ENCODE assay signal across 1 cellular context in the genomic region with DNA sequence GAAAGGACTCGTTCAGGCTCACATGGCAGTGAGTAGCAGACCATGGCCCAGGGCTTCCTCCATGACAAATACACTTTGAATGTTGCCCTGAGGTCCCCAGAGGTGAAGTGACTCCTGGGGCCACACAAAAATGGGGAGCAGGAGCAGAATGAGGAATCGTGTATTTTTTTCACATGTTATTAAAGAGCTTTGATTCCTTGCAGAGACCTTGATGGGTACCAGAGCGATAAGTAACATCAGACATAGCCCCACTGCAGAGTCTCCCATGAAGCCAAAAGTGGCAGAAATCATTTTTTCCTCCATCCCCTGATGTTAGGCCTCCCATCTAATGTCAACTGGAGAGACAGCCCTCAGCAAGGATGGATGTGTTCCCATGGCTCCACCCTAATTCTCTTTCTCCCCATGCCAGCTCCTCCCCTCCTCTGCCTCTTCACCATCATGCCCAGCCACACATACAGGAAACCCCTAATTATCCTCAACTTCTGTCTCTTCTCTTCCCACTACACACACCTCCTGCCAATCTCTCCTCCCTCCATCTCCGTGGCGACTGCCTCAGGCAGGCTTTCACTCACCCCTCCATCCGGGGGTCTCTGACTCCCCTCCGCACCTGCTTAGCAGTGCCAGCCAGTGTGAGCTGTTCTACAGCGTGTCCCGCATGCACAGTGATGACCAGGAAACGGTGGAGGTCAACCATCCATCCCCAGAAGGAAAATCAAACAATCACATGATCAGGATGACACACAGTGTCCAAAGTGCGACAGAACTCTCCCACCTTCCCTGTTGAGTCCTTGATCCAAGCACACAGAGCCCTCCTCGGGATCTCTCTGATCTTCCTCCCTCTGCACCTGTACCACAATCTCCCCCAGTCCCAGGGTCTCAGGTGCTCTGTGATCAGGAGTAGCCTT.
TF ChIP-seq lines count a peak whose summit lies in the region.

No MANE protein-coding gene starts in this region.

TF ChIP-seq in HepG2, 621 proteins besides CTCF, POLR2A, EP300 and RAD21 (continued from another document):
- TF ChIP-seq, protein P1, sequence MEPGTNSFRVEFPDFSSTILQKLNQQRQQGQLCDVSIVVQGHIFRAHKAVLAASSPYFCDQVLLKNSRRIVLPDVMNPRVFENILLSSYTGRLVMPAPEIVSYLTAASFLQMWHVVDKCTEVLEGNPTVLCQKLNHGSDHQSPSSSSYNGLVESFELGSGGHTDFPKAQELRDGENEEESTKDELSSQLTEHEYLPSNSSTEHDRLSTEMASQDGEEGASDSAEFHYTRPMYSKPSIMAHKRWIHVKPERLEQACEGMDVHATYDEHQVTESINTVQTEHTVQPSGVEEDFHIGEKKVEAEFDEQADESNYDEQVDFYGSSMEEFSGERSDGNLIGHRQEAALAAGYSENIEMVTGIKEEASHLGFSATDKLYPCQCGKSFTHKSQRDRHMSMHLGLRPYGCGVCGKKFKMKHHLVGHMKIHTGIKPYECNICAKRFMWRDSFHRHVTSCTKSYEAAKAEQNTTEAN (CRISPR knock-in tag; conservative IDR thresholded peaks at IDR 0.05): peak; percentile 71; the same call in 1 of the 2 replicates
- TF ChIP-seq ZNF136 (CRISPR knock-in tag; IDR thresholded peaks at IDR 0.05; ENCODE audit: low read depth): no peak
- TF ChIP-seq ZNF615 (CRISPR knock-in tag; IDR thresholded peaks at IDR 0.05; ENCODE audit: borderline replicate concordance): no peak
- TF ChIP-seq ZBTB3 (CRISPR knock-in tag; IDR thresholded peaks at IDR 0.05; ENCODE audit: borderline replicate concordance, low read depth): no peak
- TF ChIP-seq ZNF883 (CRISPR knock-in tag; IDR thresholded peaks at IDR 0.05; ENCODE audit: not compliant biosample characterization): peak; percentile 55
- TF ChIP-seq, protein P2, sequence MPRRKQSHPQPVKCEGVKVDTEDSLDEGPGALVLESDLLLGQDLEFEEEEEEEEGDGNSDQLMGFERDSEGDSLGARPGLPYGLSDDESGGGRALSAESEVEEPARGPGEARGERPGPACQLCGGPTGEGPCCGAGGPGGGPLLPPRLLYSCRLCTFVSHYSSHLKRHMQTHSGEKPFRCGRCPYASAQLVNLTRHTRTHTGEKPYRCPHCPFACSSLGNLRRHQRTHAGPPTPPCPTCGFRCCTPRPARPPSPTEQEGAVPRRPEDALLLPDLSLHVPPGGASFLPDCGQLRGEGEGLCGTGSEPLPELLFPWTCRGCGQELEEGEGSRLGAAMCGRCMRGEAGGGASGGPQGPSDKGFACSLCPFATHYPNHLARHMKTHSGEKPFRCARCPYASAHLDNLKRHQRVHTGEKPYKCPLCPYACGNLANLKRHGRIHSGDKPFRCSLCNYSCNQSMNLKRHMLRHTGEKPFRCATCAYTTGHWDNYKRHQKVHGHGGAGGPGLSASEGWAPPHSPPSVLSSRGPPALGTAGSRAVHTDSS (CRISPR knock-in tag; conservative IDR thresholded peaks at IDR 0.05): no peak
- TF ChIP-seq SIX1 (CRISPR knock-in tag; IDR thresholded peaks at IDR 0.05; ENCODE audit: borderline replicate concordance): no peak
- no peak for TF ChIP-seq ZNF564 (CRISPR knock-in tag; IDR thresholded peaks at IDR 0.05)
- peak; percentile 57; the same call in 1 of the 2 replicates for TF ChIP-seq ZNF709 (CRISPR knock-in tag; IDR thresholded peaks at IDR 0.05)
- TF ChIP-seq, protein P3, sequence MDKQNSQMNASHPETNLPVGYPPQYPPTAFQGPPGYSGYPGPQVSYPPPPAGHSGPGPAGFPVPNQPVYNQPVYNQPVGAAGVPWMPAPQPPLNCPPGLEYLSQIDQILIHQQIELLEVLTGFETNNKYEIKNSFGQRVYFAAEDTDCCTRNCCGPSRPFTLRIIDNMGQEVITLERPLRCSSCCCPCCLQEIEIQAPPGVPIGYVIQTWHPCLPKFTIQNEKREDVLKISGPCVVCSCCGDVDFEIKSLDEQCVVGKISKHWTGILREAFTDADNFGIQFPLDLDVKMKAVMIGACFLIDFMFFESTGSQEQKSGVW (CRISPR knock-in tag; IDR thresholded peaks at IDR 0.05; ENCODE audit: borderline replicate concordance): no peak
- TF ChIP-seq, protein P4, sequence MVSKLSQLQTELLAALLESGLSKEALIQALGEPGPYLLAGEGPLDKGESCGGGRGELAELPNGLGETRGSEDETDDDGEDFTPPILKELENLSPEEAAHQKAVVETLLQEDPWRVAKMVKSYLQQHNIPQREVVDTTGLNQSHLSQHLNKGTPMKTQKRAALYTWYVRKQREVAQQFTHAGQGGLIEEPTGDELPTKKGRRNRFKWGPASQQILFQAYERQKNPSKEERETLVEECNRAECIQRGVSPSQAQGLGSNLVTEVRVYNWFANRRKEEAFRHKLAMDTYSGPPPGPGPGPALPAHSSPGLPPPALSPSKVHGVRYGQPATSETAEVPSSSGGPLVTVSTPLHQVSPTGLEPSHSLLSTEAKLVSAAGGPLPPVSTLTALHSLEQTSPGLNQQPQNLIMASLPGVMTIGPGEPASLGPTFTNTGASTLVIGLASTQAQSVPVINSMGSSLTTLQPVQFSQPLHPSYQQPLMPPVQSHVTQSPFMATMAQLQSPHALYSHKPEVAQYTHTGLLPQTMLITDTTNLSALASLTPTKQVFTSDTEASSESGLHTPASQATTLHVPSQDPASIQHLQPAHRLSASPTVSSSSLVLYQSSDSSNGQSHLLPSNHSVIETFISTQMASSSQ (IDR thresholded peaks at IDR 0.05; ENCODE audit: low read depth): no peak
- TF ChIP-seq, protein P4 (CRISPR knock-in tag; IDR thresholded peaks at IDR 0.05; ENCODE audit: borderline replicate concordance): peak; percentile 68; the same call in 1 of the 2 replicates
- peak; percentile 55; the same call in 1 of the 2 replicates for TF ChIP-seq JUND (CRISPR knock-in tag; IDR thresholded peaks at IDR 0.05)
- TF ChIP-seq ZSCAN22 (CRISPR knock-in tag; IDR thresholded peaks at IDR 0.05): no peak
- TF ChIP-seq ZSCAN21 (CRISPR knock-in tag; IDR thresholded peaks at IDR 0.05; ENCODE audit: borderline replicate concordance): no peak; the same call in 1 of the 2 replicates
- TF ChIP-seq TP53 (CRISPR knock-in tag; conservative IDR thresholded peaks at IDR 0.05): no peak
- no peak for TF ChIP-seq ZNF382 (CRISPR knock-in tag; IDR thresholded peaks at IDR 0.05; ENCODE audit: borderline replicate concordance)
- TF ChIP-seq, protein P5, sequence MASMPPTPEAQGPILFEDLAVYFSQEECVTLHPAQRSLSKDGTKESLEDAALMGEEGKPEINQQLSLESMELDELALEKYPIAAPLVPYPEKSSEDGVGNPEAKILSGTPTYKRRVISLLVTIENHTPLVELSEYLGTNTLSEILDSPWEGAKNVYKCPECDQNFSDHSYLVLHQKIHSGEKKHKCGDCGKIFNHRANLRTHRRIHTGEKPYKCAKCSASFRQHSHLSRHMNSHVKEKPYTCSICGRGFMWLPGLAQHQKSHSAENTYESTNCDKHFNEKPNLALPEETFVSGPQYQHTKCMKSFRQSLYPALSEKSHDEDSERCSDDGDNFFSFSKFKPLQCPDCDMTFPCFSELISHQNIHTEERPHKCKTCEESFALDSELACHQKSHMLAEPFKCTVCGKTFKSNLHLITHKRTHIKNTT (CRISPR knock-in tag; IDR thresholded peaks at IDR 0.05): no peak
- no peak for TF ChIP-seq ZNF253 (CRISPR knock-in tag; IDR thresholded peaks at IDR 0.05; ENCODE audit: borderline replicate concordance)
- no peak for TF ChIP-seq SRSF4 (IDR thresholded peaks at IDR 0.05; ENCODE audit: low read depth, low read length, poor library complexity, severe bottlenecking)
- TF ChIP-seq ZNF724P (CRISPR knock-in tag; IDR thresholded peaks at IDR 0.05; ENCODE audit: borderline replicate concordance): 0 out of 2 replicates have a peak, but pooled peaks have one; percentile 59
- TF ChIP-seq ZNF468 (CRISPR knock-in tag; IDR thresholded peaks at IDR 0.05): 0 out of 2 replicates have a peak, but pooled peaks have one; percentile 41
- peak; percentile 87 for TF ChIP-seq ZNF335 (CRISPR knock-in tag; IDR thresholded peaks at IDR 0.05)
- TF ChIP-seq SAP130 (CRISPR knock-in tag; IDR thresholded peaks at IDR 0.05; ENCODE audit: low read depth): peak; percentile 93
- TF ChIP-seq, protein P6, sequence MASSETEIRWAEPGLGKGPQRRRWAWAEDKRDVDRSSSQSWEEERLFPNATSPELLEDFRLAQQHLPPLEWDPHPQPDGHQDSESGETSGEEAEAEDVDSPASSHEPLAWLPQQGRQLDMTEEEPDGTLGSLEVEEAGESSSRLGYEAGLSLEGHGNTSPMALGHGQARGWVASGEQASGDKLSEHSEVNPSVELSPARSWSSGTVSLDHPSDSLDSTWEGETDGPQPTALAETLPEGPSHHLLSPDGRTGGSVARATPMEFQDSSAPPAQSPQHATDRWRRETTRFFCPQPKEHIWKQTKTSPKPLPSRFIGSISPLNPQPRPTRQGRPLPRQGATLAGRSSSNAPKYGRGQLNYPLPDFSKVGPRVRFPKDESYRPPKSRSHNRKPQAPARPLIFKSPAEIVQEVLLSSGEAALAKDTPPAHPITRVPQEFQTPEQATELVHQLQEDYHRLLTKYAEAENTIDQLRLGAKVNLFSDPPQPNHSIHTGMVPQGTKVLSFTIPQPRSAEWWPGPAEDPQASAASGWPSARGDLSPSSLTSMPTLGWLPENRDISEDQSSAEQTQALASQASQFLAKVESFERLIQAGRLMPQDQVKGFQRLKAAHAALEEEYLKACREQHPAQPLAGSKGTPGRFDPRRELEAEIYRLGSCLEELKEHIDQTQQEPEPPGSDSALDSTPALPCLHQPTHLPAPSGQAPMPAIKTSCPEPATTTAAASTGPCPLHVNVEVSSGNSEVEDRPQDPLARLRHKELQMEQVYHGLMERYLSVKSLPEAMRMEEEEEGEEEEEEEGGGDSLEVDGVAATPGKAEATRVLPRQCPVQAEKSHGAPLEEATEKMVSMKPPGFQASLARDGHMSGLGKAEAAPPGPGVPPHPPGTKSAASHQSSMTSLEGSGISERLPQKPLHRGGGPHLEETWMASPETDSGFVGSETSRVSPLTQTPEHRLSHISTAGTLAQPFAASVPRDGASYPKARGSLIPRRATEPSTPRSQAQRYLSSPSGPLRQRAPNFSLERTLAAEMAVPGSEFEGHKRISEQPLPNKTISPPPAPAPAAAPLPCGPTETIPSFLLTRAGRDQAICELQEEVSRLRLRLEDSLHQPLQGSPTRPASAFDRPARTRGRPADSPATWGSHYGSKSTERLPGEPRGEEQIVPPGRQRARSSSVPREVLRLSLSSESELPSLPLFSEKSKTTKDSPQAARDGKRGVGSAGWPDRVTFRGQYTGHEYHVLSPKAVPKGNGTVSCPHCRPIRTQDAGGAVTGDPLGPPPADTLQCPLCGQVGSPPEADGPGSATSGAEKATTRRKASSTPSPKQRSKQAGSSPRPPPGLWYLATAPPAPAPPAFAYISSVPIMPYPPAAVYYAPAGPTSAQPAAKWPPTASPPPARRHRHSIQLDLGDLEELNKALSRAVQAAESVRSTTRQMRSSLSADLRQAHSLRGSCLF (CRISPR knock-in tag; IDR thresholded peaks at IDR 0.05; ENCODE audit: borderline replicate concordance): peak; percentile 80; the same call in 1 of the 2 replicates
- no peak for TF ChIP-seq ZNF383 (CRISPR knock-in tag; IDR thresholded peaks at IDR 0.05; ENCODE audit: borderline replicate concordance)
- no peak for TF ChIP-seq ZNF546 (CRISPR knock-in tag; conservative IDR thresholded peaks at IDR 0.05)
- no peak for TF ChIP-seq ZNF17 (CRISPR knock-in tag; IDR thresholded peaks at IDR 0.05)
- no peak for TF ChIP-seq SP1 (IDR thresholded peaks at IDR 0.05)
- TF ChIP-seq SP1 (CRISPR knock-in tag; IDR thresholded peaks at IDR 0.05): no peak
- TF ChIP-seq SSRP1 (CRISPR knock-in tag; IDR thresholded peaks at IDR 0.05): no peak
- TF ChIP-seq CHD4 (IDR thresholded peaks at IDR 0.05; ENCODE audit: borderline replicate concordance, low read length): 0 out of 2 replicates have a peak, but pooled peaks have one; percentile 28
- peak; percentile 71; the same call in 1 of the 3 replicates for TF ChIP-seq MXI1 (IDR thresholded peaks at IDR 0.05; ENCODE audit: borderline replicate concordance, low read depth, low read length)
- TF ChIP-seq SIX4 (CRISPR knock-in tag; IDR thresholded peaks at IDR 0.05): peak; percentile 36; the same call in 1 of the 2 replicates
